ENCODE assay signal across 8 cellular contexts in genomic region chr13:75687145-75687763, GRCh38.
DNase-seq lines count a peak whose midpoint lies in the region; ATAC-seq and TF ChIP-seq lines count a peak whose summit lies in the region.

No MANE protein-coding gene starts in this region.

- peak; percentile 28 for DNase-seq in NCI-H748 treated with DMSO at 0.1 percent for 48 hours (lab: John Stamatoyannopoulos, UW)
- DNase-seq in epithelial cell of esophagus (ENCODE audit: low read depth), result peak; percentile 77
- no peak for DNase-seq in retinal pigment epithelial cell (ENCODE audit: low read depth)
- no peak for DNase-seq in D341Med (ENCODE audit: low spot score)
- DNase-seq in activated effector memory CD4-positive, alpha-beta T cell treated with anti-CD3 and anti-CD28 coated beads, Interleukin-2, amount 50 U/mL, for 16 hours, result no peak

- H3K4me3 ChIP-seq in epithelial cell of esophagus (ENCODE audit: low read length), result no peak overlapping the region
- H3K4me3 ChIP-seq in retinal pigment epithelial cell (ENCODE audit: low read length), result no peak overlapping the region

- peak; percentile 57 for TF ChIP-seq CTCF in epithelial cell of esophagus (IDR thresholded peaks at IDR 0.05; ENCODE audit: insufficient read depth, low read depth, low read length, missing control alignments)
- TF ChIP-seq CTCF in retinal pigment epithelial cell (conservative IDR thresholded peaks at IDR 0.05; ENCODE audit: low read depth, low read length), result peak; percentile 63

- ATAC-seq in GM18909 (IDR thresholded peaks at IDR 0.05; ENCODE audit: poor library complexity, unreplicated experiment) (peak; percentile 45), GM18858 (IDR thresholded peaks at IDR 0.05; ENCODE audit: unreplicated experiment) (no peak), GM21528 (IDR thresholded peaks at IDR 0.05; ENCODE audit: low FRiP score, unreplicated experiment) (no peak)

Comparison
In these comparisons a context has a peak if more than half of its experiments do, and no peak if none do; other contexts are left out.
1. DNase-seq: peak in NCI-H748 treated with DMSO at 0.1 percent for 48 hours (single experiment) and epithelial cell of esophagus (single experiment); none in retinal pigment epithelial cell (single experiment), D341Med (single experiment) and activated effector memory CD4-positive, alpha-beta T cell treated with anti-CD3 and anti-CD28 coated beads, Interleukin-2, amount 50 U/mL, for 16 hours (single experiment).